ENCODE assay signal across 12 cellular contexts in the genomic region with DNA sequence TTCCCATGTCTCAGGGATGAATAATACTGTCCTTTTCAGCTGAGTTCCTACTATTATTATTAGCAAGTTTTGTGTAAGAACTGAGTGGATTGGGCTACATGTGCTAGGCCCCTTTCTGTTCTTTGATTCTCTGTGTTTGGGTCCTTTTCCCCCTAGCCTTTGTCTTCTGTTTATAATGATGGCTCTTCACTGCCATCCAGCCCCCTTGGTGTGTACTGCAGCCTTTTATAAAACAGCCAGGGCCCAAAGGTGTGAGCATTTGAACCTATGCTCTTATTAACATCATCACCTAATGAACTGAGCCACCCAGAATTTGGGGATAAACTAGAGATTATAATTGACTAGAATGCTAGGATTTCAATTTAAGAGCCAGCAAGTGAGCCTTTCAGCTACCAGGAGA. TPM values are rescaled to one million over a fixed set of nuclear protein-coding genes. Genes with fewer than 3 reads are reported as not detected.
A peak's percentile ranks its signal among the peaks of the same experiment; 100 is the strongest.
DNase-seq lines count a peak whose midpoint lies in the region; ATAC-seq, FAIRE-seq and TF ChIP-seq lines count a peak whose summit lies in the region.
"Had no signal": no experiment of that assay in that cellular context is flagged by ENCODE, and none has a peak within 500 bp of the region (broad histone marks: within the 10 kb centered on the region; RNA-seq: fewer than 3 reads in every experiment).

No MANE protein-coding gene starts in this region.

- in situ Hi-C loops in HepG2 (cut with HindIII; ENCODE audit: extremely low pct_ligation_motif_present, low pct_unique_long_range_greater_than_20kb): loop anchor here (10.0 kb wide), 2 partner anchors 218 to 368 kb away; a partner anchor contains a TSS

- no peak overlapping the region for H2BK120ac ChIP-seq in neuronal stem cell (ENCODE audit: low read depth, low read length)

- no peak overlapping the region for H3K23ac ChIP-seq in neuronal stem cell (ENCODE audit: low read depth, low read length, poor library complexity)

- no peak overlapping the region for H4K91ac ChIP-seq in neuronal stem cell (ENCODE audit: low read depth, low read length, poor library complexity)

- H3K4me2 ChIP-seq in SU-DHL-6 (ENCODE audit: low read depth, low read length, poor library complexity, severe bottlenecking) (no peak overlapping the region), HepG2 (ENCODE audit: low read depth, low read length) (no peak overlapping the region), neuronal stem cell (ENCODE audit: insufficient read depth, low read length, poor library complexity, severe bottlenecking) (no peak overlapping the region)

- H3K18ac ChIP-seq in neuronal stem cell (ENCODE audit: low read length): no peak overlapping the region

- H3K4me3 ChIP-seq in GM12864 (ENCODE audit: low read depth, low read length) (no peak overlapping the region), SU-DHL-6 (ENCODE audit: insufficient read depth, low read length, poor library complexity, severe bottlenecking) (no peak overlapping the region), HepG2 (replicated peaks in 1 of 3; ENCODE audit: insufficient read depth in 1 of 3, low read depth in 2 of 3, low read length in 3 of 3) (no peak overlapping the region), neuronal stem cell (ENCODE audit: low read length in 2 of 2) (no peak overlapping the region)
- H3K4me3 ChIP-seq: SJCRH30 had no signal

- TF ChIP-seq CTCF in GM12864 (IDR thresholded peaks at IDR 0.05; ENCODE audit: low read depth, low read length, missing control alignments) (peak; percentile 33), SU-DHL-6 (IDR thresholded peaks at IDR 0.05; ENCODE audit: insufficient read depth, low read length, poor library complexity, severe bottlenecking) (peak; percentile 19), HepG2 (CRISPR knock-in tag; IDR thresholded peaks at IDR 0.05) (peak; percentile 60)

- no peak overlapping the region for H4K8ac ChIP-seq in neuronal stem cell (ENCODE audit: low read depth, low read length)

- H2AFZ ChIP-seq in SU-DHL-6 (ENCODE audit: low read depth, low read length, severe bottlenecking) (no peak overlapping the region), HepG2 (ENCODE audit: low read length) (no peak overlapping the region), neuronal stem cell (ENCODE audit: low read length) (no peak overlapping the region)

- intact Hi-C loops in HepG2 (cut with micrococcal nuclease; ENCODE audit: unreplicated experiment): no loop called here

- POLR2A ChIA-PET in HEK293T (lab: Yijun Ruan, JAX): no interaction called here
- POLR2A ChIA-PET in HepG2 (lab: Yijun Ruan, JAX): no interaction called here

- H3K4me1 ChIP-seq in HepG2 (ENCODE audit: insufficient read depth, low read length) (no peaks in the 10 kb centered on the region), neuronal stem cell (ENCODE audit: control insufficient read depth in 2 of 2, insufficient read depth in 1 of 2, low read depth in 1 of 2, low read length in 2 of 2) (no peaks in the 10 kb centered on the region)
- H3K4me1 ChIP-seq: SJCRH30 had no signal

- H3K27ac ChIP-seq in SU-DHL-6 (ENCODE audit: low read depth, low read length) (no peak overlapping the region), HepG2 (ENCODE audit: extremely low read length, insufficient read depth, low read length) (no peak overlapping the region), neuronal stem cell (replicated peaks; ENCODE audit: low read length) (no peak overlapping the region)
- H3K27ac ChIP-seq: SJCRH30 had no signal

- H3K14ac ChIP-seq in neuronal stem cell (ENCODE audit: low read length): no peak overlapping the region

- no peaks in the 10 kb centered on the region for H3K9me3 ChIP-seq in SU-DHL-6 (ENCODE audit: insufficient read depth, low read length)
- no peaks in the 10 kb centered on the region for H3K9me3 ChIP-seq in HepG2 (ENCODE audit: low read length)
- no peaks in the 10 kb centered on the region for H3K9me3 ChIP-seq in neuronal stem cell (replicated peaks in 1 of 2; ENCODE audit: control insufficient read depth in 2 of 2, insufficient read depth in 1 of 2, low read depth in 1 of 2, low read length in 2 of 2)
- H3K9me3 ChIP-seq: SJCRH30 had no signal

- H2BK12ac ChIP-seq in neuronal stem cell (ENCODE audit: low read length): no peak overlapping the region

- no peak for TF ChIP-seq RAD21 in HepG2 (CRISPR knock-in tag; IDR thresholded peaks at IDR 0.05)

- H2BK5ac ChIP-seq in neuronal stem cell (ENCODE audit: low read length): no peak overlapping the region

- H3K9me2 ChIP-seq in SU-DHL-6 (replicated peaks; ENCODE audit: insufficient read depth, low read length): no peaks in the 10 kb centered on the region

- CTCF ChIA-PET in HEK293T (lab: Yijun Ruan, JAX) (interaction anchor here (1.2 kb wide), 1 partner anchor 10 kb away, joined by 4 read pairs; no protein-coding TSS in a partner anchor), HepG2 (lab: Yijun Ruan, JAX; ENCODE audit: low intra/inter-chr PET ratio, low total read pairs) (interaction anchor here (1.3 kb wide), 1 partner anchor 355 kb away, joined by 4 read pairs; no protein-coding TSS in a partner anchor)

- no peak overlapping the region for H2AK5ac ChIP-seq in neuronal stem cell (ENCODE audit: low read depth, low read length)

- no peaks in the 10 kb centered on the region for H3K79me1 ChIP-seq in neuronal stem cell (ENCODE audit: low read depth, low read length)

- H3K27me3 ChIP-seq in SU-DHL-6 (ENCODE audit: low read length): no peaks in the 10 kb centered on the region
- no peaks in the 10 kb centered on the region for H3K27me3 ChIP-seq in HepG2 (ENCODE audit: control insufficient read depth in 1 of 2, insufficient read depth in 2 of 2, low read length in 2 of 2)
- peaks cover 0 to 9% (median 0%) of the 10 kb centered on the region in 3 experiments for H3K27me3 ChIP-seq in neuronal stem cell (ENCODE audit: control insufficient read depth in 3 of 3, insufficient read depth in 3 of 3, low read depth in 1 of 3, low read length in 3 of 3)

- no TSS peak for BruUV-seq in HepG2 (replicated peaks; lab: Mats Ljungman, UMichigan)

- H3K79me2 ChIP-seq in SU-DHL-6 (ENCODE audit: insufficient read depth, low read length): no peaks in the 10 kb centered on the region
- no peaks in the 10 kb centered on the region for H3K79me2 ChIP-seq in HepG2 (ENCODE audit: insufficient read depth, low read length)

- peak; percentile 83 for ATAC-seq in HepG2
- ATAC-seq: stimulated activated naive CD8-positive, alpha-beta T cell treated with anti-CD3 and anti-CD28 coated beads, Interleukin-15, Interleukin-2, amounts not matched to agents 100 U/mL and 50 U/mL, for 24 hours had no signal

- H4K20me1 ChIP-seq in SU-DHL-6 (ENCODE audit: low read depth, low read length): no peaks in the 10 kb centered on the region
- H4K20me1 ChIP-seq in HepG2 (ENCODE audit: insufficient read depth, low read length): no peaks in the 10 kb centered on the region

- H2BK15ac ChIP-seq in neuronal stem cell (ENCODE audit: low read length): no peak overlapping the region

- H3K36me3 ChIP-seq in SU-DHL-6 (ENCODE audit: low read length) (no peaks in the 10 kb centered on the region), HepG2 (replicated peaks in 1 of 2; ENCODE audit: control insufficient read depth in 1 of 2, insufficient read depth in 2 of 2, low read length in 2 of 2) (peaks cover 4 to 17% of the 10 kb centered on the region in 2 experiments), neuronal stem cell (replicated peaks in 1 of 2; ENCODE audit: control insufficient read depth in 2 of 2, insufficient read depth in 2 of 2, low read length in 2 of 2) (no peaks in the 10 kb centered on the region)
- H3K36me3 ChIP-seq: SJCRH30 had no signal

- DNase-seq in GM12864 (ENCODE audit: low read depth): no peak
- peak; percentile 32 for DNase-seq in HEK293T (ENCODE audit: extremely low spot score)
- peak; percentile 19 for DNase-seq in HepG2 (ENCODE audit: low spot score)
- no peak for DNase-seq in dedifferentiated amniotic fluid mesenchymal stem cell (ENCODE audit: extremely low spot score)
- DNase-seq in neuronal stem cell (ENCODE audit: low spot score): no peak
- DNase-seq in stimulated activated naive CD4-positive, alpha-beta T cell (lab: John Stamatoyannopoulos, UW): no peak
- DNase-seq: activated T-cell treated with anti-CD3 and anti-CD28 coated beads for 4 hours; stimulated activated naive CD8-positive, alpha-beta T cell treated with anti-CD3 and anti-CD28 coated beads, Interleukin-15, Interleukin-2, amounts not matched to agents 100 U/mL and 50 U/mL, for 24 hours had no signal

- H3K9ac ChIP-seq in SU-DHL-6 (ENCODE audit: low read length) (no peak overlapping the region), HepG2 (ENCODE audit: insufficient read depth, low read depth, low read length) (no peak overlapping the region), neuronal stem cell (ENCODE audit: low read depth, low read length, poor library complexity) (no peak overlapping the region)

- peak; percentile 34 for FAIRE-seq in HepG2 (lab: Jason Lieb, UNC)
- FAIRE-seq: islet of Langerhans had no signal

- no peak for TF ChIP-seq POLR2A in HepG2 (IDR thresholded peaks at IDR 0.05; ENCODE audit: insufficient read depth in 1 of 2, low read depth in 2 of 2, low read length in 2 of 2)

- H3F3A ChIP-seq in SU-DHL-6 (ENCODE audit: insufficient read depth): no peaks in the 10 kb centered on the region

- no peak for TF ChIP-seq EP300 in HepG2 (IDR thresholded peaks at IDR 0.05; ENCODE audit: low read depth in 2 of 2, low read length in 2 of 2)
- no peak for TF ChIP-seq EP300 in HepG2 (CRISPR knock-in tag; IDR thresholded peaks at IDR 0.05; ENCODE audit: borderline replicate concordance)

- H3K4ac ChIP-seq in neuronal stem cell (ENCODE audit: low read length): no peak overlapping the region

RNA-seq across cellular contexts. Expression of a gene that starts 52.6 kb away (rescaled TPM):
- total RNA-seq in HepG2 (2016; rRNA removed; fragmentation: Illumina TruSeq; extraction: Trizol): not detected in 2 replicates
- not detected in 2 replicates for total RNA-seq in HepG2 (2016; cell fraction: cytosol; rRNA removed; fragmentation: Illumina TruSeq; extraction: Trizol; ENCODE audit: low read depth)
- total RNA-seq in HepG2 (2016; cell fraction: insoluble cytoplasmic fraction; rRNA removed; fragmentation: Illumina TruSeq; extraction: Trizol): not detected in 2 replicates
- total RNA-seq in HepG2 (2016; cell fraction: membrane; rRNA removed; fragmentation: Illumina TruSeq; extraction: Trizol): not detected in 2 replicates
- total RNA-seq in HepG2 (2016; cell fraction: nucleus; rRNA removed; fragmentation: Illumina TruSeq; extraction: Trizol): 0.71 TPM in 1 of 2 replicates, not detected in the other
- 0.29 and 0.44 TPM in 2 replicates for polyA plus RNA-seq in HepG2 (2011; rRNA removed)
- polyA plus RNA-seq in HepG2 (2011; cell fraction: cytosol; rRNA removed): 0.13 and 0.21 TPM in 2 replicates
- polyA plus RNA-seq in HepG2 (2011; cell fraction: nucleus; rRNA removed): 2.1 and 2.5 TPM in 2 replicates
- polyA plus RNA-seq in HepG2 (2012): 0.52 and 1.0 TPM in 2 replicates
- not detected in 2 replicates for polyA plus RNA-seq in HepG2 (2016; cell fraction: cytosol; fragmentation: Illumina TruSeq; extraction: Trizol; ENCODE audit: low read depth)
- not detected in 2 replicates for polyA plus RNA-seq in HepG2 (2016; cell fraction: insoluble cytoplasmic fraction; fragmentation: Illumina TruSeq; extraction: Trizol; ENCODE audit: low read depth)
- polyA plus RNA-seq in HepG2 (2016; cell fraction: membrane; fragmentation: Illumina TruSeq; extraction: Trizol; ENCODE audit: low read depth): not detected in 2 replicates
- 1.8 TPM in 1 of 2 replicates, not detected in the other for polyA plus RNA-seq in HepG2 (2016; cell fraction: nucleus; fragmentation: Illumina TruSeq; extraction: Trizol; ENCODE audit: insufficient read depth, low read depth)
- 0.54 TPM in 1 of 2 replicates, not detected in the other for polyA minus RNA-seq in HepG2 (2011; rRNA and poly(A)+ RNA removed; ENCODE audit: low replicate concordance)
- not detected in 2 replicates for polyA minus RNA-seq in HepG2 (2011; cell fraction: cytosol; rRNA and poly(A)+ RNA removed)
- 0.87 TPM in 1 of 2 replicates, not detected in the other for polyA minus RNA-seq in HepG2 (2011; cell fraction: nucleus; rRNA and poly(A)+ RNA removed)
- polyA plus RNA-seq in neuronal stem cell (2013, experiment 1 of 2): 0.25 TPM
- polyA plus RNA-seq in neuronal stem cell (2013, experiment 2 of 2): 0.35 TPM
- total RNA-seq: M059J, SJCRH30 had no signal

Comparison
In these comparisons a context has a peak if more than half of its experiments do, and no peak if none do; other contexts are left out.
1. DNase-seq: peak in HEK293T (single experiment) and HepG2 (single experiment); none in GM12864 (single experiment), dedifferentiated amniotic fluid mesenchymal stem cell (single experiment), neuronal stem cell (single experiment) and stimulated activated naive CD4-positive, alpha-beta T cell (0 of 6).
2. Peak in every context shown above with its lines, with median percentiles within 50 percentile points of each other: CTCF ChIP-seq.